ENCODE assay signal across 12 cellular contexts in the genomic region with DNA sequence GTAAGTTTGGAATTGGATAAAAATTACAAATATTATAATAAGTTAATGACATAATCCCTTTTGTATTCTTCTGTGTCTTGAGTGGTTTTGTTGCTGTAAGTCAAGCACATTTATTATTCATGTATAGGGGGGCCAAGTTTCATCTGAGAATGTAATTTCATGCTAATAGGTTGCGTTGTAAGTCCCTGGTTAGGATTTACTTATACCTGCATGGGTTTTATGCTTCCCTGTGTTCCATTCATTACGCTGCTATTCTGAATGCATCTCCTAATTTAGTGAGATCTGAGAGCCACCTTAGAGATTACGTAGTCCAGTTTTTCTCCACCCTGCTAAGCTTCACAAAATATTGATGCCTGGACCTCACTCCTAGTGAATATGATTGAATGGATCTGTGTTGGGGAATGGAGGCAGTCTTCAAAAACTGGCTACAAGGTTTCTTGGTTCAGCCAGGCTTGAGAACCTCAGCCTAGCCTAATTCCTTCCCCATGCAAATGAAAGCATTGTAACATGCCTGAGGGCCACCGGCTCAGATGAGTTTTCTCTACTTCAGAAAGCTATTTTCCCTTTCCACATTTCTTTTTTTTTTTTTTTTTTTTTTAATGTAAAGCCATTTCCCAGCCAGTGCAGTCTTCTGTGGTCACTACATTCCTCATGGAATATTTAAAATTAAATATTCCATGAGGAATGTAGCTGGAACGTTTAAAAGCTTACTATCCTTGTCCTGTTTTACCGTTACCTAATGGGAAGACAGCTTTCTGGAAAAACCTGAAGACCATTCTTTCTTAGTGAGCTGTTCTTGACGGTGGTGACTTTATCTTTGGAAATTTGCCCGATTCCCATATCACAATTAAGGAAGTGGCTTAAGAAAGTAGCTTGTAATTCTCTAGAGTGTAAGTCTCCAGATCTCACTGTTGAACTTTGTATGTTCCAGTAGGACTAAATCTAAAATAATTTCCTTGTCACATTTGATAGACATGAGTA. TPM values are rescaled to one million over a fixed set of nuclear protein-coding genes. Genes with fewer than 3 reads are reported as not detected.
DNase-seq lines count a peak whose midpoint lies in the region; ATAC-seq, FAIRE-seq and TF ChIP-seq lines count a peak whose summit lies in the region.
"Had no signal": no experiment of that assay in that cellular context is flagged by ENCODE, and none has a peak within 500 bp of the region (broad histone marks: within the 10 kb centered on the region; RNA-seq: fewer than 3 reads in every experiment).

No MANE protein-coding gene starts in this region.

- H3K27ac ChIP-seq in A673 (ENCODE audit: low read depth, low read length, poor library complexity, severe bottlenecking) (no peak overlapping the region), IMR-90 (ENCODE audit: insufficient read depth, low read length) (peak overlapping the region; percentile 70), astrocyte (ENCODE audit: low read depth, low read length) (peak overlapping the region; percentile 92), dorsolateral prefrontal cortex (no peak overlapping the region)
- H3K27ac ChIP-seq: right lobe of liver had no signal

- intact Hi-C loops in A673 (cut with micrococcal nuclease; ENCODE audit: unreplicated experiment) (no loop called here), IMR-90 (cut with micrococcal nuclease) (no loop called here), natural killer cell (cut with micrococcal nuclease) (no loop called here), dorsolateral prefrontal cortex (cut with DNase I) (no loop called here)

- H3K14ac ChIP-seq in IMR-90 (replicated peaks; ENCODE audit: low read depth, low read length): peak overlapping the region; percentile 77

- 0 out of 2 replicates have a peak overlapping the region, but pooled peaks have one; percentile 48 for H2AK5ac ChIP-seq in IMR-90 (ENCODE audit: low read depth, low read length)

- H3K9ac ChIP-seq in IMR-90 (ENCODE audit: low read depth, low read length) (peak overlapping the region; percentile 48; the same call in 1 of the 2 replicates), astrocyte (ENCODE audit: low read length) (peak overlapping the region; percentile 74)

- no peak overlapping the region for H2AK9ac ChIP-seq in IMR-90 (replicated peaks; ENCODE audit: low read depth, low read length, poor library complexity)

- H3K4me3 Mint-ChIP-seq in astrocyte (ENCODE audit: unreplicated experiment) (no peak overlapping the region), natural killer cell (no peak overlapping the region)
- H3K4me3 Mint-ChIP-seq: activated naive CD8-positive, alpha-beta T cell had no signal

- WGBS in IMR-90 (ENCODE audit: extremely low coverage in 2 of 2, insufficient read length in 1 of 2), 2 experiments: no CpG with 5 or more reads among the region's 8 CpGs

- H4K20me1 ChIP-seq in IMR-90 (ENCODE audit: insufficient read depth, low read length) (peaks cover 6% of the 10 kb centered on the region; the same call in 1 of the 2 replicates), astrocyte (ENCODE audit: insufficient read depth, low read length) (peaks cover 17% of the 10 kb centered on the region)

- H4K91ac ChIP-seq in IMR-90 (ENCODE audit: insufficient read depth, low read depth, low read length): peak overlapping the region; percentile 72

- H3K23ac ChIP-seq in IMR-90 (ENCODE audit: low read depth, low read length): peak overlapping the region; percentile 72; the same call in 1 of the 2 replicates

- peak overlapping the region; percentile 91 for H2BK5ac ChIP-seq in IMR-90 (ENCODE audit: low read depth, low read length, poor library complexity, severe bottlenecking)

- dilution Hi-C loops in IMR-90 (cut with HindIII; ENCODE audit: low sequenced_read_pairs, unreplicated experiment): no loop called here

- H3K27me3 ChIP-seq in A673 (replicated peaks; ENCODE audit: insufficient read depth, low read depth, low read length, poor library complexity) (no peaks in the 10 kb centered on the region), IMR-90 (ENCODE audit: control insufficient read depth, insufficient read depth, low read length) (no peaks in the 10 kb centered on the region), astrocyte (ENCODE audit: insufficient read depth, low read length) (no peaks in the 10 kb centered on the region), dorsolateral prefrontal cortex (peaks cover 0 to 9% (median 0%) of the 10 kb centered on the region in 45 donors)
- H3K27me3 ChIP-seq: Peyer's patch, right lobe of liver had no signal

- peak overlapping the region; percentile 53; the same call in 1 of the 2 replicates for H3K18ac ChIP-seq in IMR-90 (ENCODE audit: low read depth, low read length)

- H3K36me3 Mint-ChIP-seq in astrocyte (ENCODE audit: low read depth, unreplicated experiment) (no peaks in the 10 kb centered on the region), natural killer cell (no peaks in the 10 kb centered on the region)
- H3K36me3 Mint-ChIP-seq in activated naive CD4-positive, alpha-beta T cell treated with anti-CD3 and anti-CD28 coated beads, Interleukin-2, amount 50 U/mL, for 72 hours: no peaks in the 10 kb centered on the region
- H3K36me3 Mint-ChIP-seq: activated naive CD8-positive, alpha-beta T cell had no signal

- H3K4me2 ChIP-seq in IMR-90 (ENCODE audit: low read depth, low read length) (peak overlapping the region; percentile 73), astrocyte (ENCODE audit: low read length) (peak overlapping the region; percentile 77)

- in situ Hi-C loops in IMR-90 (cut with MboI; ENCODE audit: low sequenced_read_pairs): no loop called here

- H3K9me1 ChIP-seq in IMR-90 (ENCODE audit: insufficient read depth, low read length): no peaks in the 10 kb centered on the region

- H3K36me3 ChIP-seq in A673 (ENCODE audit: insufficient read depth, low read length, poor library complexity, severe bottlenecking) (no peaks in the 10 kb centered on the region), IMR-90 (ENCODE audit: control insufficient read depth, insufficient read depth, low read length) (no peaks in the 10 kb centered on the region), astrocyte (ENCODE audit: insufficient read depth, low read length) (no peaks in the 10 kb centered on the region)
- H3K36me3 ChIP-seq: Peyer's patch, right lobe of liver had no signal

- H3K4me1 Mint-ChIP-seq in astrocyte (ENCODE audit: low read depth, unreplicated experiment) (peaks cover 3% of the 10 kb centered on the region), natural killer cell (peaks cover 0 to 7% of the 10 kb centered on the region in 2 donors)

- no peak for TF ChIP-seq POLR2A in IMR-90 (IDR thresholded peaks at IDR 0.05; ENCODE audit: low read depth, low read length)

- H2BK120ac ChIP-seq in IMR-90 (ENCODE audit: low read depth, low read length): peak overlapping the region; percentile 69

- H3K9me3 ChIP-seq in A673 (ENCODE audit: low read depth, low read length, poor library complexity, severe bottlenecking) (no peaks in the 10 kb centered on the region), IMR-90 (ENCODE audit: control insufficient read depth, insufficient read depth, low read length) (no peaks in the 10 kb centered on the region), astrocyte (ENCODE audit: insufficient read depth, low read depth, low read length) (no peaks in the 10 kb centered on the region)
- H3K9me3 ChIP-seq: Peyer's patch, right lobe of liver had no signal

- peak overlapping the region; percentile 47; the same call in 1 of the 2 replicates for H4K5ac ChIP-seq in IMR-90 (ENCODE audit: low read depth, low read length)

- H2BK20ac ChIP-seq in IMR-90 (ENCODE audit: low read depth, low read length): peak overlapping the region; percentile 91

- POLR2A ChIA-PET in A673 (lab: Charles Lee; ENCODE audit: low non-redundant PET) (interaction anchor here (0.6 kb wide), 1 partner anchor 1377 kb away, joined by 5 read pairs; no protein-coding TSS in a partner anchor), IMR-90 (lab: Charles Lee; ENCODE audit: unreplicated experiment) (interaction anchor here (0.6 kb wide), 1 partner anchor 66 kb away, joined by 3 read pairs; no protein-coding TSS in a partner anchor)

- H3K27ac Mint-ChIP-seq in astrocyte (ENCODE audit: unreplicated experiment) (no peak overlapping the region), natural killer cell (no peak overlapping the region)
- no peak overlapping the region for H3K27ac Mint-ChIP-seq in activated naive CD4-positive, alpha-beta T cell treated with anti-CD3 and anti-CD28 coated beads, Interleukin-2, amount 50 U/mL, for 72 hours
- H3K27ac Mint-ChIP-seq: activated naive CD8-positive, alpha-beta T cell had no signal

- H2BK15ac ChIP-seq in IMR-90 (ENCODE audit: low read depth, low read length): peak overlapping the region; percentile 56; the same call in 1 of the 3 replicates

- H3K4me1 ChIP-seq in A673 (ENCODE audit: insufficient read depth, low read length, poor library complexity, severe bottlenecking): no peaks in the 10 kb centered on the region
- peaks cover 8% of the 10 kb centered on the region for H3K4me1 ChIP-seq in IMR-90 (ENCODE audit: control insufficient read depth, insufficient read depth, low read length)
- H3K4me1 ChIP-seq in astrocyte (ENCODE audit: insufficient read depth, low read length): peaks cover 20% of the 10 kb centered on the region
- H3K4me1 ChIP-seq: Peyer's patch had no signal

- no peak overlapping the region for H2AFZ ChIP-seq in IMR-90 (replicated peaks; ENCODE audit: low read length, poor library complexity)
- H2AFZ ChIP-seq in astrocyte (ENCODE audit: low read depth, low read length): no peak overlapping the region

- H4K8ac ChIP-seq in IMR-90 (ENCODE audit: low read depth in 2 of 2, low read length in 2 of 2): peak overlapping the region; percentile 13 to 72; a peak in 2 of 4 replicates

- no peak for TF ChIP-seq RAD21 in IMR-90 (IDR thresholded peaks at IDR 0.05; ENCODE audit: low read length)

- DNase-seq in A673 (ENCODE audit: low spot score) (peak; percentile 10), IMR-90 (peak; percentile 95), astrocyte (ENCODE audit: low read depth) (peak; percentile 95), iris pigment epithelial cell (ENCODE audit: low read depth) (peak; percentile 91), natural killer cell (no peak), dorsolateral prefrontal cortex (no peak), NCI-H446 (lab: John Stamatoyannopoulos, UW) (no peak)
- no peak for DNase-seq in activated naive CD4-positive, alpha-beta T cell treated with anti-CD3 and anti-CD28 coated beads, Interleukin-2, amount 50 U/mL, for 72 hours (ENCODE audit: low spot score in 2 of 2)
- DNase-seq: Karpas-422, right lobe of liver had no signal

- H3K56ac ChIP-seq in IMR-90 (ENCODE audit: extremely low read depth, insufficient read depth, low read length): peak overlapping the region; percentile 78; the same call in 1 of the 2 replicates

- H3K4ac ChIP-seq in IMR-90 (ENCODE audit: low read depth, low read length): peak overlapping the region; percentile 73

- TF ChIP-seq CTCF in A673 (conservative IDR thresholded peaks at IDR 0.05; ENCODE audit: low read depth, low read length) (no peak), IMR-90 (conservative IDR thresholded peaks at IDR 0.05; ENCODE audit: low read depth, low read length) (no peak), astrocyte (IDR thresholded peaks at IDR 0.05; ENCODE audit: insufficient read depth, low read depth, low read length) (no peak), natural killer cell (IDR thresholded peaks at IDR 0.05) (no peak), dorsolateral prefrontal cortex (IDR thresholded peaks at IDR 0.05 in 54 of 56, conservative IDR thresholded peaks at IDR 0.05 in 2 of 56; ENCODE audit: low read depth in 1 of 56, partially characterized antibody in 56 of 56) (no peak)

- ATAC-seq in IMR-90 (ENCODE audit: low read depth) (peak; percentile 51), natural killer cell (no peak)
- ATAC-seq in activated naive CD4-positive, alpha-beta T cell treated with anti-CD3 and anti-CD28 coated beads, Interleukin-2, amount 50 U/mL, for 72 hours: no peak

- H3K79me1 ChIP-seq in IMR-90 (ENCODE audit: low read depth in 1 of 2, low read length in 2 of 2): peaks cover 15 to 56% of the 10 kb centered on the region in 2 experiments; a peak in 2 of 4 replicates

- peak; percentile 63 for FAIRE-seq in astrocyte (lab: Jason Lieb, UNC)

- CTCF ChIA-PET in A673 (lab: Charles Lee) (interaction anchor here (0.5 to 0.7 kb wide), 2 partner anchors 24 to 285 kb away, joined by 4 to 6 read pairs; no protein-coding TSS in a partner anchor), IMR-90 (lab: Yijun Ruan, JAX) (interaction anchor here (0.6 kb wide), 1 partner anchor 65 kb away, joined by 5 read pairs; no protein-coding TSS in a partner anchor)

- H3K27me3 Mint-ChIP-seq in astrocyte (ENCODE audit: low read depth, unreplicated experiment): no peaks in the 10 kb centered on the region
- peaks cover 1 to 14% of the 10 kb centered on the region in 2 donors for H3K27me3 Mint-ChIP-seq in natural killer cell (ENCODE audit: low read depth in 2 of 2)

- no peaks in the 10 kb centered on the region for H3K9me3 Mint-ChIP-seq in astrocyte (ENCODE audit: unreplicated experiment)
- H3K9me3 Mint-ChIP-seq in activated naive CD4-positive, alpha-beta T cell treated with anti-CD3 and anti-CD28 coated beads, Interleukin-2, amount 50 U/mL, for 72 hours: no peaks in the 10 kb centered on the region
- H3K9me3 Mint-ChIP-seq in natural killer cell: no peaks in the 10 kb centered on the region

- BruUV-seq in A673 (replicated peaks; lab: Mats Ljungman, UMichigan): no TSS peak
- BruUV-seq in IMR-90 (replicated peaks; lab: Mats Ljungman, UMichigan): no TSS peak

- H3K4me3 ChIP-seq in A673 (ENCODE audit: low read depth, low read length, poor library complexity, severe bottlenecking): no peak overlapping the region
- no peak overlapping the region for H3K4me3 ChIP-seq in IMR-90 (ENCODE audit: insufficient read depth, low read depth, low read length)
- peak overlapping the region; percentile 14 for H3K4me3 ChIP-seq in astrocyte (ENCODE audit: insufficient read depth, low read depth, low read length)
- H3K4me3 ChIP-seq in dorsolateral prefrontal cortex: no peak overlapping the region
- H3K4me3 ChIP-seq: Peyer's patch, right lobe of liver had no signal

- H3K79me2 ChIP-seq in astrocyte (ENCODE audit: insufficient read depth, low read length): peaks cover 53% of the 10 kb centered on the region

RNA-seq across cellular contexts. Expression of gene PAPSS2, which starts 16.0 kb away (rescaled TPM):
- 10.2 and 14.0 TPM in 2 replicates for total RNA-seq in A673 (2021)
- total RNA-seq in IMR-90 (2012; rRNA removed): 55.0 and 58.6 TPM in 2 replicates
- polyA plus RNA-seq in IMR-90 (2012; rRNA removed): 51.1 and 63.3 TPM in 2 replicates
- polyA plus RNA-seq in IMR-90 (2012; cell fraction: cytosol; rRNA removed): 27.9 and 34.6 TPM in 2 replicates
- 18.2 and 48.5 TPM in 2 replicates for polyA plus RNA-seq in IMR-90 (2012; cell fraction: nucleus; rRNA removed; ENCODE audit: low replicate concordance)
- total RNA-seq in astrocyte: 48.6 and 58.5 TPM in 2 replicates
- 1 to 10 TPM in 1 of 2 donors, under 1 TPM in 1; 0.05 to 1.5 TPM for total RNA-seq in activated naive CD4-positive, alpha-beta T cell treated with anti-CD3 and anti-CD28 coated beads, Interleukin-2, amount 50 U/mL, for 72 hours
- 1 to 10 TPM in 1 of 3 donors, under 1 TPM in 1, not detected in 1; 0.13 to 1.1 TPM for total RNA-seq in natural killer cell
- 10 to 100 TPM in 89 of 120 experiments, 1 to 10 TPM in 31; 3.3 to 29.8 (median 13.6) TPM for total RNA-seq in dorsolateral prefrontal cortex

Comparison
In these comparisons a context has a peak if more than half of its experiments do, and no peak if none do; other contexts are left out.
1. DNase-seq: peak in A673 (single experiment), IMR-90 (single experiment), astrocyte (single experiment) and iris pigment epithelial cell (single experiment); none in activated naive CD4-positive, alpha-beta T cell treated with anti-CD3 and anti-CD28 coated beads, Interleukin-2, amount 50 U/mL, for 72 hours (0 of 2), natural killer cell (single experiment), dorsolateral prefrontal cortex (0 of 10) and NCI-H446 (0 of 2).
2. H3K27ac ChIP-seq: peak in IMR-90 (single experiment) and astrocyte (single experiment); none in A673 (single experiment) and dorsolateral prefrontal cortex (0 of 59).